Comparison of ENCODE assay signal across 32 cellular contexts in genomic region chr20:21022925-21023324, GRCh38.
"Had no signal": no experiment of that assay in that cellular context is flagged by ENCODE, and none has a peak within 500 bp of the region (broad histone marks: within the 10 kb centered on the region; RNA-seq: fewer than 3 reads in every experiment).

No MANE protein-coding gene starts in this region.

- H3K4me3 ChIP-seq: adrenal gland, ascending aorta, breast epithelium, cardiac muscle cell had no signal

- H3K27ac ChIP-seq: adrenal gland, ascending aorta, brain microvascular endothelial cell, breast epithelium, cardiac muscle cell had no signal

- H3K9me3 ChIP-seq: adrenal gland, ascending aorta, breast epithelium had no signal

- DNase-seq: activated effector memory CD4-positive, alpha-beta T cell treated with anti-CD3 and anti-CD28 coated beads, Interleukin-2, amount 50 U/mL, for 16 hours; activated effector memory CD4-positive, alpha-beta T cell treated with Interleukin-2 at 50 U/mL for 16 hours; activated gamma-delta T cell; activated gamma-delta T cell treated with Interleukin-2 at 50 U/mL for 16 hours; activated naive CD4-positive, alpha-beta T cell; activated naive CD4-positive, alpha-beta T cell treated with anti-CD3 and anti-CD28 coated beads for 36 hours; activated naive CD4-positive, alpha-beta T cell treated with anti-CD3 and anti-CD28 coated beads, Interleukin-2, amount 10 ng/mL, durations not matched to agents 7 days and 5 days; activated naive CD4-positive, alpha-beta T cell treated with anti-CD3 and anti-CD28 coated beads, Interleukin-2, amount 50 U/mL, for 16 hours; activated naive CD4-positive, alpha-beta T cell treated with Interleukin-2 at 50 U/mL for 16 hours; activated naive CD8-positive, alpha-beta T cell treated with anti-CD3 and anti-CD28 coated beads for 36 hours; activated naive CD8-positive, alpha-beta T cell treated with anti-CD3 and anti-CD28 coated beads, Interleukin-2, amount 10 ng/mL, durations not matched to agents 7 days and 5 days; activated naive CD8-positive, alpha-beta T cell treated with anti-CD3 and anti-CD28 coated beads, Interleukin-2, amount 50 U/mL, for 24 hours; activated T-cell treated with anti-CD3 and anti-CD28 coated beads, Interleukin-2, amount 50 U/mL, for 24 hours; activated T-cell treated with anti-CD3 and anti-CD28 coated beads, Interleukin-2, amount 50 U/mL, for 4 hours; activated T-cell treated with anti-CD3 and anti-CD28 coated beads, Interleukin-2, amount 50 U/mL, for 48 hours; activated T-cell treated with anti-CD3 and anti-CD28 coated beads, Interleukin-2, amount 50 U/mL, for 72 hours; adrenal gland; amniotic stem cell; amygdala; anterior cingulate cortex; aorta; brain microvascular endothelial cell; caudate nucleus; central memory CD4-positive, alpha-beta T cell; cerebellar nuclear complex had no signal

- H3K4me1 ChIP-seq: adrenal gland, ascending aorta, breast epithelium had no signal

- ATAC-seq: activated naive CD4-positive, alpha-beta T cell treated with anti-CD3 and anti-CD28 coated beads, Interleukin-2, amount 50 U/mL, for 72 hours; activated naive CD8-positive, alpha-beta T cell treated with anti-CD3 and anti-CD28 coated beads, Interleukin-2, amount 50 U/mL, for 24 hours; activated T-cell treated with anti-CD3 and anti-CD28 coated beads, Interleukin-2, amount 50 U/mL, for 4 hours; activated T-cell treated with anti-CD3 and anti-CD28 coated beads, Interleukin-2, amount 50 U/mL, for 72 hours; activated T-helper 17 cell treated with anti-CD3 and anti-CD28 coated beads, Interleukin-2, amount 50 U/mL, for 72 hours had no signal

- H3K27me3 ChIP-seq: ascending aorta, brain microvascular endothelial cell, cardiac muscle cell had no signal

- H3K36me3 ChIP-seq: adrenal gland, ascending aorta, brain microvascular endothelial cell, breast epithelium, cardiac muscle cell had no signal

- FAIRE-seq: astrocyte, bronchial epithelial cell had no signal
